In the genomic region with DNA sequence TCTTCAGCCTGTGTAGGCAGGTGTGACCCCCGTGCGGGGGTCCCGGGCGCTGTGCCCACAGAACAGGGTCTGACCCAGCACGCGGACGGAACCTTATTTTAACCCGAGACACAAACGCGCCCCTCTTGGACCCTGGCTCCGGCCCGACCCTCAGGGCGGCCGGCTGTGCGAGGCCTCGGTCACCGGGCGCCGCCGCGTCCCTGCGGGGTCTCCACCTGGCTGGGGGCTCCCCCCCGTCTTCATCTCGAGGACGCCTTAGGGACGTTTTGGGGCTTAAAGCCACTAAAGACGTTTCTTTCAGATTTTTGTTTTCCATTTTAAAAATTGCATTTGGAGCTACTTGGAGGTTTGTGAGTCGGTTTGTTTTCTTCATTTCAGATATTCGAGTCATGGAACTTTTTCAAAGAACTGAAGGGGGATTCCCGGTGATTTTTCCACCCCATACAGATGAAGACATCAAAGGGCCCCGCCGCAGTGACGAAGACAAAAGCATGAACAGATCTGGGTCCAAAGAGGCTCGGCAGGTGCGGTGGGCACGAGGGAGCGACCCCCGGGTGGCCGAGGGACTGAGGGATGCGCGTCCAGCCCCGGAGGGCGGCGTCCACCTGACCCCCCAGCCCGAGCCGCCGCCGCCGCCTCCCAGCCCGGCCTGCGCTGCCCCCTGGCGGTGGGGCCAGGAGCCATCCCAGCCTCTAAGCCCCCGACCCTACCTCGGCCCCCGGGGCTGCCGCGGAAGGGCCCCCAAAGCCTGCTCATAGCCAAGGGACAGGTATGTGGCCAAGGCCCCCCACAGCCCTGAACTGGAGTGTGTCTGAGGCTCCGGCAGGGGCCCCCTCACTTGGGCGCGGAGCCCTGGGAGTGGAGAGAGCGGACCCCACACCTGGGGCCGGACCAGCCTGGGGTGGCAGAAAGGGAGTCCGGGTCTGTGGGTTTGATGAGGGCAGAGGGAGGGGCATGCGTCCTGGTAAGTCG, we compare ENCODE assay signal across 1 cellular context.
TF ChIP-seq lines count a peak whose summit lies in the region.

No MANE protein-coding gene starts in this region.

TF ChIP-seq in K562, 482 proteins besides CTCF, POLR2A, EP300 and RAD21 (continued from another document):
- TF ChIP-seq, protein P1, sequence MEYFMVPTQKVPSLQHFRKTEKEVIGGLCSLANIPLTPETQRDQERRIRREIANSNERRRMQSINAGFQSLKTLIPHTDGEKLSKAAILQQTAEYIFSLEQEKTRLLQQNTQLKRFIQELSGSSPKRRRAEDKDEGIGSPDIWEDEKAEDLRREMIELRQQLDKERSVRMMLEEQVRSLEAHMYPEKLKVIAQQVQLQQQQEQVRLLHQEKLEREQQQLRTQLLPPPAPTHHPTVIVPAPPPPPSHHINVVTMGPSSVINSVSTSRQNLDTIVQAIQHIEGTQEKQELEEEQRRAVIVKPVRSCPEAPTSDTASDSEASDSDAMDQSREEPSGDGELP (CRISPR knock-in tag; IDR thresholded peaks at IDR 0.05; ENCODE audit: borderline replicate concordance), result peak; percentile 21; the same call in 1 of the 2 replicates
- TF ChIP-seq SMAD4 (CRISPR knock-in tag; conservative IDR thresholded peaks at IDR 0.05) (peak; percentile 41; the same call in 1 of the 2 replicates), HIVEP1 (CRISPR knock-in tag; IDR thresholded peaks at IDR 0.05) (no peak), HMG20A (CRISPR knock-in tag; conservative IDR thresholded peaks at IDR 0.05) (no peak), STAT5B (CRISPR knock-in tag; IDR thresholded peaks at IDR 0.05) (no peak), POLR3A (IDR thresholded peaks at IDR 0.05; ENCODE audit: borderline replicate concordance, extremely low read depth, insufficient read depth, insufficient read length) (no peak), MAZ (CRISPR knock-in tag; conservative IDR thresholded peaks at IDR 0.05 in 1 of 2, IDR thresholded peaks at IDR 0.05 in 1 of 2) (peak; percentile 71 to 77), MECOM (CRISPR knock-in tag; IDR thresholded peaks at IDR 0.05) (no peak), PYGO2 (tag; IDR thresholded peaks at IDR 0.05) (no peak), HLTF (IDR thresholded peaks at IDR 0.05) (no peak), MED1 (CRISPR knock-in tag; IDR thresholded peaks at IDR 0.05; ENCODE audit: borderline replicate concordance) (no peak), U2AF2 (optimal IDR thresholded peaks at IDR 0.05; ENCODE audit: low read depth, low read length) (no peak), CXXC5 (CRISPR knock-in tag; IDR thresholded peaks at IDR 0.05) (peak; percentile 55), ZNF41 (CRISPR knock-in tag; conservative IDR thresholded peaks at IDR 0.05) (no peak), ZNF23 (CRISPR knock-in tag; IDR thresholded peaks at IDR 0.05) (no peak)
- TF ChIP-seq, protein P2, sequence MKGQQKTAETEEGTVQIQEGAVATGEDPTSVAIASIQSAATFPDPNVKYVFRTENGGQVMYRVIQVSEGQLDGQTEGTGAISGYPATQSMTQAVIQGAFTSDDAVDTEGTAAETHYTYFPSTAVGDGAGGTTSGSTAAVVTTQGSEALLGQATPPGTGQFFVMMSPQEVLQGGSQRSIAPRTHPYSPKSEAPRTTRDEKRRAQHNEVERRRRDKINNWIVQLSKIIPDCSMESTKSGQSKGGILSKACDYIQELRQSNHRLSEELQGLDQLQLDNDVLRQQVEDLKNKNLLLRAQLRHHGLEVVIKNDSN (CRISPR knock-in tag; IDR thresholded peaks at IDR 0.05), result no peak; the same call in 1 of the 2 replicates
- TF ChIP-seq, protein P3, sequence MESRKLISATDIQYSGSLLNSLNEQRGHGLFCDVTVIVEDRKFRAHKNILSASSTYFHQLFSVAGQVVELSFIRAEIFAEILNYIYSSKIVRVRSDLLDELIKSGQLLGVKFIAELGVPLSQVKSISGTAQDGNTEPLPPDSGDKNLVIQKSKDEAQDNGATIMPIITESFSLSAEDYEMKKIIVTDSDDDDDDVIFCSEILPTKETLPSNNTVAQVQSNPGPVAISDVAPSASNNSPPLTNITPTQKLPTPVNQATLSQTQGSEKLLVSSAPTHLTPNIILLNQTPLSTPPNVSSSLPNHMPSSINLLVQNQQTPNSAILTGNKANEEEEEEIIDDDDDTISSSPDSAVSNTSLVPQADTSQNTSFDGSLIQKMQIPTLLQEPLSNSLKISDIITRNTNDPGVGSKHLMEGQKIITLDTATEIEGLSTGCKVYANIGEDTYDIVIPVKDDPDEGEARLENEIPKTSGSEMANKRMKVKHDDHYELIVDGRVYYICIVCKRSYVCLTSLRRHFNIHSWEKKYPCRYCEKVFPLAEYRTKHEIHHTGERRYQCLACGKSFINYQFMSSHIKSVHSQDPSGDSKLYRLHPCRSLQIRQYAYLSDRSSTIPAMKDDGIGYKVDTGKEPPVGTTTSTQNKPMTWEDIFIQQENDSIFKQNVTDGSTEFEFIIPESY (CRISPR knock-in tag; IDR thresholded peaks at IDR 0.05), result peak; percentile 48
- TF ChIP-seq, protein P4, sequence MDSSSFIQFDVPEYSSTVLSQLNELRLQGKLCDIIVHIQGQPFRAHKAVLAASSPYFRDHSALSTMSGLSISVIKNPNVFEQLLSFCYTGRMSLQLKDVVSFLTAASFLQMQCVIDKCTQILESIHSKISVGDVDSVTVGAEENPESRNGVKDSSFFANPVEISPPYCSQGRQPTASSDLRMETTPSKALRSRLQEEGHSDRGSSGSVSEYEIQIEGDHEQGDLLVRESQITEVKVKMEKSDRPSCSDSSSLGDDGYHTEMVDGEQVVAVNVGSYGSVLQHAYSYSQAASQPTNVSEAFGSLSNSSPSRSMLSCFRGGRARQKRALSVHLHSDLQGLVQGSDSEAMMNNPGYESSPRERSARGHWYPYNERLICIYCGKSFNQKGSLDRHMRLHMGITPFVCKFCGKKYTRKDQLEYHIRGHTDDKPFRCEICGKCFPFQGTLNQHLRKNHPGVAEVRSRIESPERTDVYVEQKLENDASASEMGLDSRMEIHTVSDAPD (CRISPR knock-in tag; IDR thresholded peaks at IDR 0.05), result no peak
TF ChIP-seq in K562: peak in this region for 27.
